ENCODE assay signal across 15 cellular contexts in the genomic region with DNA sequence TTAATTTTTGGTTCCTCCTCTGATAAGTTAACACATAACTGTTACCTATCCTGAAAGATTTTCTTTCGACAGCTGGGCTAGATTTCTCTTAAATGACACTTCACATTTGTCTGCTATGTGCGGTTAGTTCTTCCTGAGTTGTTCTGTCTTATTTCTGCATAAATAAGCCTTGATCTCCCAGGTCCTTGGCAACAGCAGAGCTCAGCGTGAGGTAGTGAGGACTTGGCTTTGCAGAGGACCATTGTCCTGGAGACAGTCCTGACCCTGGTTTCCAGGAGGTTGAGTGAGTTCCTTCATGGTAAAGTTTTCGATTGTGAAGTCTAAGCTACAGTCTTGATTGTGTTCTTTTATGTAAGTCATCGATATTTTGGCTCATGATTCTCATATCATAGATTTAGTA. TPM values are rescaled to one million over a fixed set of nuclear protein-coding genes. Genes with fewer than 3 reads are reported as not detected.
DNase-seq lines count a peak whose midpoint lies in the region; ATAC-seq and TF ChIP-seq lines count a peak whose summit lies in the region.
"Had no signal": no experiment of that assay in that cellular context is flagged by ENCODE, and none has a peak within 500 bp of the region (broad histone marks: within the 10 kb centered on the region; RNA-seq: fewer than 3 reads in every experiment).

No MANE protein-coding gene starts in this region.

- no peak for ATAC-seq in HG02981 (IDR thresholded peaks at IDR 0.05; ENCODE audit: unreplicated experiment)
- no peak for ATAC-seq in GM19023 (IDR thresholded peaks at IDR 0.05; ENCODE audit: unreplicated experiment)
- ATAC-seq in sciatic nerve, result no peak
- ATAC-seq: HepG2 had no signal

- peak overlapping the region; percentile 60 for H4K8ac ChIP-seq in mesenchymal stem cell (ENCODE audit: low read length)

- no peak overlapping the region for H2AFZ ChIP-seq in mesenchymal stem cell (ENCODE audit: low read depth, low read length)

- in situ Hi-C loops in astrocyte of the spinal cord (cut with HindIII; ENCODE audit: low sequenced_read_pairs), result no loop called here

- BruUV-seq in MCF 10A (replicated peaks; lab: Mats Ljungman, UMichigan), result no TSS peak

- H4K91ac ChIP-seq in mesenchymal stem cell (ENCODE audit: low read length), result no peak overlapping the region

- no peak overlapping the region for H3K4me3 Mint-ChIP-seq in MCF 10A (ENCODE audit: unreplicated experiment)
- H3K4me3 Mint-ChIP-seq: CD4-positive, CD25-positive, alpha-beta regulatory T cell had no signal

- POLR2A ChIA-PET in MCF 10A (lab: Yijun Ruan, JAX), result interaction anchor here (0.6 kb wide), 1 partner anchor 381 kb away, joined by 3 read pairs; no protein-coding TSS in a partner anchor

- WGBS in mesenchymal stem cell, result 98% methylated on average over 5 of the region's 5 CpGs

- H2BK15ac ChIP-seq in mesenchymal stem cell (ENCODE audit: low read depth, poor library complexity, severe bottlenecking), result no peak overlapping the region

- H3K27me3 ChIP-seq in breast epithelium (no peaks in the 10 kb centered on the region), mesenchymal stem cell (ENCODE audit: control insufficient read depth in 1 of 2, insufficient read depth in 1 of 2, low read length in 2 of 2) (no peaks in the 10 kb centered on the region)
- H3K27me3 ChIP-seq: BLaER1 treated with 17β-estradiol and CSF1 and Interleukin-3, amounts not matched to agents 10 nM and 100 nM had no signal

- no peak overlapping the region for H3K4me3 ChIP-seq in breast epithelium
- H3K4me3 ChIP-seq in astrocyte of the spinal cord (ENCODE audit: low read depth, low read length), result no peak overlapping the region
- H3K4me3 ChIP-seq in mesenchymal stem cell (ENCODE audit: insufficient read depth in 1 of 2, low read depth in 1 of 2, low read length in 2 of 2), result no peak overlapping the region
- H3K4me3 ChIP-seq: BLaER1 treated with 17β-estradiol and CSF1 and Interleukin-3, amounts not matched to agents 10 nM and 100 nM; HAP-1 had no signal

- no peak overlapping the region for H2AK5ac ChIP-seq in mesenchymal stem cell (ENCODE audit: low read length, severe bottlenecking)

- H3K4ac ChIP-seq in mesenchymal stem cell (ENCODE audit: low read depth in 1 of 2, low read length in 2 of 2), result no peak overlapping the region

- no peak overlapping the region for H2BK5ac ChIP-seq in mesenchymal stem cell (ENCODE audit: low read depth, low read length, poor library complexity, severe bottlenecking)

- H3K14ac ChIP-seq in mesenchymal stem cell (ENCODE audit: low read length in 2 of 2), result no peak overlapping the region

- no peak overlapping the region for H3K18ac ChIP-seq in mesenchymal stem cell (ENCODE audit: low read depth in 1 of 2, low read length in 2 of 2)

- peaks cover 23% of the 10 kb centered on the region for H3K4me1 Mint-ChIP-seq in MCF 10A (ENCODE audit: insufficient read depth, unreplicated experiment)

- peaks cover 7% of the 10 kb centered on the region for H3K79me1 ChIP-seq in mesenchymal stem cell (replicated peaks; ENCODE audit: low read length, poor library complexity, severe bottlenecking)

- no peak overlapping the region for H3K9ac ChIP-seq in mesenchymal stem cell (ENCODE audit: low read length)
- H3K9ac ChIP-seq: BLaER1 treated with 17β-estradiol and CSF1 and Interleukin-3, amounts not matched to agents 10 nM and 100 nM had no signal

- intact Hi-C loops in MCF 10A (cut with micrococcal nuclease), result no loop called here
- intact Hi-C loops in breast epithelium (cut with DNase I; ENCODE audit: low total_unique reads), result no loop called here
- intact Hi-C loops in sciatic nerve (cut with DNase I), result no loop called here

- H2BK12ac ChIP-seq in mesenchymal stem cell (ENCODE audit: low read length in 2 of 2), result no peak overlapping the region

- H3K9me3 ChIP-seq in breast epithelium (no peaks in the 10 kb centered on the region), mesenchymal stem cell (ENCODE audit: control insufficient read depth, low read length) (no peaks in the 10 kb centered on the region)
- H3K9me3 ChIP-seq: HAP-1 had no signal

- peaks cover 3% of the 10 kb centered on the region for H3K9me3 Mint-ChIP-seq in MCF 10A (ENCODE audit: unreplicated experiment)

- no peak for TF ChIP-seq CTCF in MCF 10A (IDR thresholded peaks at IDR 0.05; ENCODE audit: unreplicated experiment)
- TF ChIP-seq CTCF in breast epithelium (IDR thresholded peaks at IDR 0.05), result no peak
- TF ChIP-seq CTCF in astrocyte of the spinal cord (IDR thresholded peaks at IDR 0.05; ENCODE audit: low read depth, low read length), result no peak

- peak overlapping the region; percentile 42 for H3K27ac Mint-ChIP-seq in MCF 10A (ENCODE audit: low read depth, unreplicated experiment)

- no peaks in the 10 kb centered on the region for H3K36me3 ChIP-seq in breast epithelium
- peaks cover 0 to 13% of the 10 kb centered on the region in 2 experiments for H3K36me3 ChIP-seq in mesenchymal stem cell (ENCODE audit: control insufficient read depth in 1 of 2, insufficient read depth in 2 of 2, low read depth in 1 of 2, low read length in 2 of 2)

- no peak overlapping the region for H3K23ac ChIP-seq in mesenchymal stem cell (ENCODE audit: low read length in 2 of 2)

- H3K36me3 Mint-ChIP-seq in MCF 10A (ENCODE audit: insufficient read depth, unreplicated experiment), result peaks cover 23% of the 10 kb centered on the region

- H3K4me2 ChIP-seq in mesenchymal stem cell (ENCODE audit: low read length, poor library complexity, severe bottlenecking), result no peak overlapping the region
- H3K4me2 ChIP-seq: BLaER1 treated with 17β-estradiol and CSF1 and Interleukin-3, amounts not matched to agents 10 nM and 100 nM had no signal

- no peak for TF ChIP-seq POLR2A in breast epithelium (IDR thresholded peaks at IDR 0.05)

- no peak overlapping the region for H2BK120ac ChIP-seq in mesenchymal stem cell (ENCODE audit: low read depth, low read length)

- H3K4me1 ChIP-seq in breast epithelium (no peaks in the 10 kb centered on the region), mesenchymal stem cell (ENCODE audit: control insufficient read depth, insufficient read depth, low read depth, low read length) (peaks cover 10% of the 10 kb centered on the region)
- H3K4me1 ChIP-seq: BLaER1 treated with 17β-estradiol and CSF1 and Interleukin-3, amounts not matched to agents 10 nM and 100 nM; HAP-1 had no signal

- DNase-seq in MCF 10A (ENCODE audit: unreplicated experiment) (no peak), breast epithelium (ENCODE audit: low spot score in 2 of 2) (no peak), astrocyte of the spinal cord (ENCODE audit: low read depth, low spot score) (peak; percentile 12), mesenchymal stem cell (no peak), sciatic nerve (ENCODE audit: low spot score) (no peak)
- DNase-seq: 8988T; ACHN; CD4-positive, CD25-positive, alpha-beta regulatory T cell; DMS53; GOT3 had no signal

- CTCF ChIA-PET in MCF 10A (lab: Yijun Ruan, JAX), result no interaction called here

- H3K27me3 Mint-ChIP-seq in MCF 10A (ENCODE audit: insufficient read depth, unreplicated experiment), result no peaks in the 10 kb centered on the region
- H3K27me3 Mint-ChIP-seq: CD4-positive, CD25-positive, alpha-beta regulatory T cell had no signal

- no peak overlapping the region for H3K27ac ChIP-seq in breast epithelium
- no peak overlapping the region for H3K27ac ChIP-seq in mesenchymal stem cell (ENCODE audit: low read length, poor library complexity, severe bottlenecking)
- H3K27ac ChIP-seq: BLaER1 treated with 17β-estradiol and CSF1 and Interleukin-3, amounts not matched to agents 10 nM and 100 nM had no signal

RNA-seq across cellular contexts. Expression of a gene that starts 23.7 kb away (rescaled TPM):
- total RNA-seq in MCF 10A (2022) (291 and 297 TPM in 2 replicates), breast epithelium (100 to 1,000 TPM in 2 of 3 donors, 10 to 100 TPM in 1; 83.5 to 131 (median 120) TPM), sciatic nerve (125 TPM)
- 120 TPM for polyA plus RNA-seq in mesenchymal stem cell (2013, experiment 1 of 2)
- polyA plus RNA-seq in mesenchymal stem cell (2013, experiment 2 of 2), result 115 TPM

RNA-seq across cellular contexts. Expression of a gene that starts 57.8 kb away (rescaled TPM):
- total RNA-seq in MCF 10A (2022) (not detected in 2 replicates), breast epithelium (not detected), sciatic nerve (not detected)
- not detected for polyA plus RNA-seq in mesenchymal stem cell (2013, experiment 1 of 2)
- polyA plus RNA-seq in mesenchymal stem cell (2013, experiment 2 of 2), result not detected
- total RNA-seq: CD4-positive, CD25-positive, alpha-beta regulatory T cell; HepG2 had no signal
- polyA plus RNA-seq: CD4-positive, CD25-positive, alpha-beta regulatory T cell; HepG2 had no signal
